21 cellular contexts compared by ENCODE assay signal in genomic region chr14:74545386-74545785, GRCh38.
"Had no signal": no experiment of that assay in that cellular context is flagged by ENCODE, and none has a peak within 500 bp of the region (broad histone marks: within the 10 kb centered on the region; RNA-seq: fewer than 3 reads in every experiment).

No MANE protein-coding gene starts in this region.

- H3K9me3 ChIP-seq: colonic mucosa, esophagus squamous epithelium, gastroesophageal sphincter, psoas muscle, right lobe of liver, transverse colon had no signal

- DNase-seq: colonic mucosa; dermis blood vessel endothelial cell; esophagus squamous epithelium; foreskin fibroblast; glutamatergic neuron; islet precursor cell; mammary epithelial cell; natural killer cell; nucleus accumbens; retina; stimulated activated CD4-positive, alpha-beta T cell treated with anti-CD3 and anti-CD28 coated beads, Interleukin-15, amount 100 ng/mL, for 24 hours; stimulated activated CD4-positive, alpha-beta T cell treated with anti-CD3 and anti-CD28 coated beads, Interleukin-1b, Interleukin-23, amount 100 ng/mL, for 48 hours; stimulated activated CD4-positive, alpha-beta T cell treated with anti-CD3 and anti-CD28 coated beads, Interleukin-4, amount 100 ng/mL, for 24 hours; transverse colon had no signal

- H3K27ac Mint-ChIP-seq: natural killer cell; neural progenitor cell; stimulated activated memory B cell treated with anti-CD40 and anti-IgM and Interleukin-4, amounts not matched to agents 10 μg/mL and 1 μg/mL and 100 μg/mL, for 72 hours; stimulated activated naive CD8-positive, alpha-beta T cell treated with anti-CD3 and anti-CD28 coated beads, Interleukin-15, Interleukin-2, amounts not matched to agents 100 ng/mL and 50 ng/mL, for 24 hours had no signal

- H3K27me3 ChIP-seq: colonic mucosa, esophagus squamous epithelium, gastroesophageal sphincter, neural progenitor cell, right lobe of liver, transverse colon had no signal

- H3K9me3 Mint-ChIP-seq: natural killer cell; neural progenitor cell; stimulated activated memory B cell treated with anti-CD40 and anti-IgM and Interleukin-4, amounts not matched to agents 10 μg/mL and 1 μg/mL and 100 μg/mL, for 72 hours; stimulated activated naive CD8-positive, alpha-beta T cell treated with anti-CD3 and anti-CD28 coated beads, Interleukin-15, Interleukin-2, amounts not matched to agents 100 ng/mL and 50 ng/mL, for 24 hours had no signal

- H3K36me3 Mint-ChIP-seq: natural killer cell; neural progenitor cell; stimulated activated memory B cell treated with anti-CD40 and anti-IgM and Interleukin-4, amounts not matched to agents 10 μg/mL and 1 μg/mL and 100 μg/mL, for 72 hours had no signal

- H3K4me3 ChIP-seq: colonic mucosa, esophagus squamous epithelium, gastroesophageal sphincter, neural progenitor cell, psoas muscle, right lobe of liver, transverse colon had no signal

- H3K4me1 Mint-ChIP-seq: natural killer cell; stimulated activated memory B cell treated with anti-CD40 and anti-IgM and Interleukin-4, amounts not matched to agents 10 μg/mL and 1 μg/mL and 100 μg/mL, for 72 hours had no signal

- H3K27ac ChIP-seq: colonic mucosa, esophagus squamous epithelium, gastroesophageal sphincter, neural progenitor cell, parathyroid adenoma, psoas muscle, right lobe of liver, transverse colon had no signal

- H3K36me3 ChIP-seq: colonic mucosa, neural progenitor cell, right lobe of liver, transverse colon had no signal

- H3K4me1 ChIP-seq: colonic mucosa, gastroesophageal sphincter, parathyroid adenoma, right lobe of liver, transverse colon had no signal

- H3K4me3 Mint-ChIP-seq: natural killer cell; neural progenitor cell; stimulated activated memory B cell treated with anti-CD40 and anti-IgM and Interleukin-4, amounts not matched to agents 10 μg/mL and 1 μg/mL and 100 μg/mL, for 72 hours; stimulated activated naive CD8-positive, alpha-beta T cell treated with anti-CD3 and anti-CD28 coated beads, Interleukin-15, Interleukin-2, amounts not matched to agents 100 ng/mL and 50 ng/mL, for 24 hours had no signal
